ENCODE assay signal across 1 cellular context in the genomic region with DNA sequence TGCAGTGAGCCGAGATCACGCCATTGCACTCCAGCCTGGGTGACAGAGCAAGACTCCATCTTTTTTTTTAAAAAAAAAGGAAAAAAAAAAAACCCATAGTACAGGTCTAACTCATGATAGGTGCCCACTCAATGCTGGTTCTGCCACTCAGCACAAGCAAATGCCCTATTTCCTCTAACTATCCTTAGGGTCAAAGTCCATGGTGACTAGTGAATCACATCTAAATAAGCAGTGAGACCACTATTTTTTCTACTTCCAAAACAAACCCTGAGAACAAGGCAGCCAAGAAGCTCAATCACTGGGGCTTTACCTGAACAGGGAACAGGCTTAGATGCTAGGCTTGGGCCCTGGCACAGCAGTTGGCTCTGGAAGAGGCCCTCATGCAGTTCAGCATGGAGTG.
TF ChIP-seq lines count a peak whose summit lies in the region.

No MANE protein-coding gene starts in this region.

TF ChIP-seq in SK-N-SH, 30 proteins besides CTCF, POLR2A, EP300 and RAD21 (continued from another document):
- TF ChIP-seq, protein P1, sequence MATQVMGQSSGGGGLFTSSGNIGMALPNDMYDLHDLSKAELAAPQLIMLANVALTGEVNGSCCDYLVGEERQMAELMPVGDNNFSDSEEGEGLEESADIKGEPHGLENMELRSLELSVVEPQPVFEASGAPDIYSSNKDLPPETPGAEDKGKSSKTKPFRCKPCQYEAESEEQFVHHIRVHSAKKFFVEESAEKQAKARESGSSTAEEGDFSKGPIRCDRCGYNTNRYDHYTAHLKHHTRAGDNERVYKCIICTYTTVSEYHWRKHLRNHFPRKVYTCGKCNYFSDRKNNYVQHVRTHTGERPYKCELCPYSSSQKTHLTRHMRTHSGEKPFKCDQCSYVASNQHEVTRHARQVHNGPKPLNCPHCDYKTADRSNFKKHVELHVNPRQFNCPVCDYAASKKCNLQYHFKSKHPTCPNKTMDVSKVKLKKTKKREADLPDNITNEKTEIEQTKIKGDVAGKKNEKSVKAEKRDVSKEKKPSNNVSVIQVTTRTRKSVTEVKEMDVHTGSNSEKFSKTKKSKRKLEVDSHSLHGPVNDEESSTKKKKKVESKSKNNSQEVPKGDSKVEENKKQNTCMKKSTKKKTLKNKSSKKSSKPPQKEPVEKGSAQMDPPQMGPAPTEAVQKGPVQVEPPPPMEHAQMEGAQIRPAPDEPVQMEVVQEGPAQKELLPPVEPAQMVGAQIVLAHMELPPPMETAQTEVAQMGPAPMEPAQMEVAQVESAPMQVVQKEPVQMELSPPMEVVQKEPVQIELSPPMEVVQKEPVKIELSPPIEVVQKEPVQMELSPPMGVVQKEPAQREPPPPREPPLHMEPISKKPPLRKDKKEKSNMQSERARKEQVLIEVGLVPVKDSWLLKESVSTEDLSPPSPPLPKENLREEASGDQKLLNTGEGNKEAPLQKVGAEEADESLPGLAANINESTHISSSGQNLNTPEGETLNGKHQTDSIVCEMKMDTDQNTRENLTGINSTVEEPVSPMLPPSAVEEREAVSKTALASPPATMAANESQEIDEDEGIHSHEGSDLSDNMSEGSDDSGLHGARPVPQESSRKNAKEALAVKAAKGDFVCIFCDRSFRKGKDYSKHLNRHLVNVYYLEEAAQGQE (IDR thresholded peaks at IDR 0.05; ENCODE audit: low read depth, low read length): no peak
- no peak for TF ChIP-seq POLR2AphosphoS5 (IDR thresholded peaks at IDR 0.05; ENCODE audit: low read depth, low read length)
- no peak for TF ChIP-seq TCF12 (IDR thresholded peaks at IDR 0.05)
- no peak for TF ChIP-seq NRF1 (IDR thresholded peaks at IDR 0.05; ENCODE audit: low read depth, low read length)
- no peak for TF ChIP-seq FOXM1 (IDR thresholded peaks at IDR 0.05; ENCODE audit: low read depth)
- TF ChIP-seq, protein P2, sequence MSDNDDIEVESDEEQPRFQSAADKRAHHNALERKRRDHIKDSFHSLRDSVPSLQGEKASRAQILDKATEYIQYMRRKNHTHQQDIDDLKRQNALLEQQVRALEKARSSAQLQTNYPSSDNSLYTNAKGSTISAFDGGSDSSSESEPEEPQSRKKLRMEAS (IDR thresholded peaks at IDR 0.05; ENCODE audit: low read depth): no peak
- TF ChIP-seq SMC3 (IDR thresholded peaks at IDR 0.05; ENCODE audit: low read depth, low read length): no peak
- no peak for TF ChIP-seq MEF2A (IDR thresholded peaks at IDR 0.05; ENCODE audit: borderline replicate concordance, low read depth)
- no peak for TF ChIP-seq FOXJ3 (CRISPR knock-in tag; IDR thresholded peaks at IDR 0.05)
- TF ChIP-seq, protein P3, sequence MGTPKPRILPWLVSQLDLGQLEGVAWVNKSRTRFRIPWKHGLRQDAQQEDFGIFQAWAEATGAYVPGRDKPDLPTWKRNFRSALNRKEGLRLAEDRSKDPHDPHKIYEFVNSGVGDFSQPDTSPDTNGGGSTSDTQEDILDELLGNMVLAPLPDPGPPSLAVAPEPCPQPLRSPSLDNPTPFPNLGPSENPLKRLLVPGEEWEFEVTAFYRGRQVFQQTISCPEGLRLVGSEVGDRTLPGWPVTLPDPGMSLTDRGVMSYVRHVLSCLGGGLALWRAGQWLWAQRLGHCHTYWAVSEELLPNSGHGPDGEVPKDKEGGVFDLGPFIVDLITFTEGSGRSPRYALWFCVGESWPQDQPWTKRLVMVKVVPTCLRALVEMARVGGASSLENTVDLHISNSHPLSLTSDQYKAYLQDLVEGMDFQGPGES (IDR thresholded peaks at IDR 0.05; ENCODE audit: low read depth, low read length): no peak
